25 cellular contexts compared by ENCODE assay signal in the genomic region with DNA sequence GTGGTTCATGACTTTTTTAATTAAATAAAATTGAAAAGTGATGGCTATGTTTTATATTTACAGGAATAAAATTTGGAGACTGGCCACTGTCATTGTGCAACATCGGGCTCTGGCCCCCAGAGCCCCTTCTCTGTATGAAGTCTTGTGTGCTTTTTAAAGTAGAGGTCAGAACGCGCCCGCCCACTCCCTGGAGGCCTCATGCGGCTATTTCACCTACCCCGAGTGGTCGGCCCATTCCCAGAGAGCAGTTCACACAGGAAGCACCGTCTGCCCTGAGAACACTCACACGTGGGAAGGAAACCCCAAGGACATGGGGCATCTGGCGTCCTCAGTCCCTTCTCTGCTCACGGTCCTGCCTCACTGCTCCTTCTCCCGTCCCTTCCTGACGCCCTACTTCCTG.
DNase-seq lines count a peak whose midpoint lies in the region; ATAC-seq, FAIRE-seq and TF ChIP-seq lines count a peak whose summit lies in the region.
"Had no signal": no experiment of that assay in that cellular context is flagged by ENCODE, and none has a peak within 500 bp of the region (broad histone marks: within the 10 kb centered on the region; RNA-seq: fewer than 3 reads in every experiment).

No MANE protein-coding gene starts in this region.

- DNase-seq in H1 (ENCODE audit: low read depth in 1 of 2, low spot score in 2 of 2) (no peak), neuronal stem cell (ENCODE audit: low spot score) (no peak), sciatic nerve (ENCODE audit: low spot score) (peak; percentile 36), stomach (peak; percentile 19), GM12892 (ENCODE audit: insufficient read length) (no peak), osteoblast (ENCODE audit: insufficient read length, low spot score, missing footprints) (no peak), NCI-H446 treated with DMSO at 0.1 percent for 48 hours (lab: John Stamatoyannopoulos, UW) (no peak)
- DNase-seq: 8988T; ACHN; BE2C; C1 segment of cervical spinal cord; CD4-positive, alpha-beta memory T cell; CD4-positive, CD25-positive, alpha-beta regulatory T cell; CD8-positive, alpha-beta memory T cell; COR-L47; DMS 273 treated with DMSO at 0.1 percent for 48 hours; DMS153; DMS79 treated with DMSO at 0.1 percent for 48 hours; GF-D8 had no signal

- H2BK12ac ChIP-seq in H1 (ENCODE audit: low read depth, low read length) (no peak overlapping the region), neuronal stem cell (ENCODE audit: low read length) (no peak overlapping the region)

- H4K8ac ChIP-seq in H1 (ENCODE audit: extremely low read depth, insufficient read depth, low read length) (no peak overlapping the region), neuronal stem cell (ENCODE audit: low read depth, low read length) (no peak overlapping the region)

- no peak for TF ChIP-seq POLR2A in H1 (IDR thresholded peaks at IDR 0.05; ENCODE audit: control extremely low read depth in 1 of 2, low read depth in 2 of 2, low read length in 2 of 2)
- TF ChIP-seq POLR2A in stomach (IDR thresholded peaks at IDR 0.05) = no peak
- no peak for TF ChIP-seq POLR2A in GM12892 (IDR thresholded peaks at IDR 0.05; ENCODE audit: low read depth, low read length)

- no peak overlapping the region for H3K56ac ChIP-seq in H1 (replicated peaks; ENCODE audit: insufficient read length, low read depth, low read length)

- H3K14ac ChIP-seq in H1 (ENCODE audit: insufficient read length) = no peak overlapping the region
- no peak overlapping the region for H3K14ac ChIP-seq in neuronal stem cell (ENCODE audit: low read length)

- H2AFZ ChIP-seq in H1 (ENCODE audit: low read length) (peak overlapping the region; percentile 81; the same call in 1 of the 2 replicates), neuronal stem cell (ENCODE audit: low read length) (no peak overlapping the region), osteoblast (ENCODE audit: low read length) (no peak overlapping the region)

- TF ChIP-seq CTCF in H1 (IDR thresholded peaks at IDR 0.05; ENCODE audit: control extremely low read depth in 1 of 3, insufficient read depth in 1 of 3, low read depth in 1 of 3, low read length in 3 of 3) = no peak
- no peak for TF ChIP-seq CTCF in stomach (IDR thresholded peaks at IDR 0.05)
- no peak for TF ChIP-seq CTCF in osteoblast (IDR thresholded peaks at IDR 0.05; ENCODE audit: extremely low read depth, low read depth, low read length)

- H3K79me1 ChIP-seq in H1 (ENCODE audit: low read depth, low read length) = no peaks in the 10 kb centered on the region
- no peaks in the 10 kb centered on the region for H3K79me1 ChIP-seq in neuronal stem cell (ENCODE audit: low read depth, low read length)

- no peak for ATAC-seq in sciatic nerve
- no peak for ATAC-seq in GM19397 (IDR thresholded peaks at IDR 0.05; ENCODE audit: unreplicated experiment)

- no peak overlapping the region for H2BK120ac ChIP-seq in H1 (replicated peaks; ENCODE audit: low read depth, low read length)
- H2BK120ac ChIP-seq in neuronal stem cell (ENCODE audit: low read depth, low read length) = no peak overlapping the region

- H4K5ac ChIP-seq in H1 (ENCODE audit: insufficient read length, low read depth, low read length) = no peak overlapping the region

- no peaks in the 10 kb centered on the region for H4K20me1 ChIP-seq in H1 (replicated peaks in 1 of 2; ENCODE audit: control insufficient read depth in 1 of 2, insufficient read depth in 2 of 2, low read length in 2 of 2)
- H4K20me1 ChIP-seq in osteoblast (ENCODE audit: insufficient read depth, low read length) = no peaks in the 10 kb centered on the region
- H4K20me1 ChIP-seq: BLaER1 had no signal

- H3K27me3 ChIP-seq in H1 (replicated peaks in 1 of 4; ENCODE audit: control insufficient read depth in 3 of 4, extremely low read depth in 1 of 4, insufficient read depth in 3 of 4, low read length in 3 of 4) (no peaks in the 10 kb centered on the region), neuronal stem cell (ENCODE audit: control insufficient read depth in 3 of 3, insufficient read depth in 3 of 3, low read depth in 1 of 3, low read length in 3 of 3) (no peaks in the 10 kb centered on the region), stomach (peaks cover 0 to 34% (median 0%) of the 10 kb centered on the region in 3 donors), osteoblast (ENCODE audit: insufficient read depth, low read length) (no peaks in the 10 kb centered on the region)
- H3K27me3 ChIP-seq: BE2C, BLaER1 had no signal

- H2BK5ac ChIP-seq in H1 (ENCODE audit: low read depth, low read length) (no peak overlapping the region), neuronal stem cell (ENCODE audit: low read length) (no peak overlapping the region)

- H3K36me3 ChIP-seq in H1 (ENCODE audit: control insufficient read depth in 2 of 4, insufficient read depth in 4 of 4, low read length in 3 of 4) (no peaks in the 10 kb centered on the region), neuronal stem cell (replicated peaks in 1 of 2; ENCODE audit: control insufficient read depth in 2 of 2, insufficient read depth in 2 of 2, low read length in 2 of 2) (no peaks in the 10 kb centered on the region), stomach (no peaks in the 10 kb centered on the region), osteoblast (ENCODE audit: insufficient read depth, low read length) (no peaks in the 10 kb centered on the region)
- H3K36me3 ChIP-seq: BE2C, BLaER1 had no signal

- H2AK5ac ChIP-seq in H1 (ENCODE audit: low read depth, low read length) (no peak overlapping the region), neuronal stem cell (ENCODE audit: low read depth, low read length) (no peak overlapping the region)

- H2BK15ac ChIP-seq in H1 (ENCODE audit: low read length) (no peak overlapping the region), neuronal stem cell (ENCODE audit: low read length) (no peak overlapping the region)

- H3K9me3 ChIP-seq in H1 (ENCODE audit: insufficient read depth in 2 of 2, low read depth in 1 of 2, low read length in 1 of 2) (no peaks in the 10 kb centered on the region), neuronal stem cell (replicated peaks in 1 of 2; ENCODE audit: control insufficient read depth in 2 of 2, insufficient read depth in 1 of 2, low read depth in 1 of 2, low read length in 2 of 2) (no peaks in the 10 kb centered on the region), stomach (no peaks in the 10 kb centered on the region), osteoblast (ENCODE audit: low read depth, low read length) (no peaks in the 10 kb centered on the region)
- H3K9me3 ChIP-seq: BE2C, BLaER1 had no signal

- POLR2A ChIA-PET in H1 (lab: Charles Lee; ENCODE audit: partially characterized antibody) = no interaction called here

- peak overlapping the region; percentile 48 for H4K91ac ChIP-seq in H1 (replicated peaks; ENCODE audit: insufficient read length, low read length)
- H4K91ac ChIP-seq in neuronal stem cell (ENCODE audit: low read depth, low read length, poor library complexity) = no peak overlapping the region

- H3K9ac ChIP-seq in H1 (replicated peaks in 1 of 4; ENCODE audit: extremely low read depth in 1 of 4, low read depth in 3 of 4, low read length in 3 of 4) = no peak overlapping the region
- peak overlapping the region; percentile 7 for H3K9ac ChIP-seq in neuronal stem cell (ENCODE audit: low read depth, low read length, poor library complexity)
- H3K9ac ChIP-seq: BLaER1 had no signal

- no peak overlapping the region for H3K4me3 ChIP-seq in H1 (ENCODE audit: extremely low read depth in 1 of 4, insufficient read depth in 2 of 4, low read depth in 3 of 4, low read length in 4 of 4)
- H3K4me3 ChIP-seq in neuronal stem cell (ENCODE audit: low read length in 2 of 2) = peak overlapping the region in 1 of 2 donors; percentile 48
- no peak overlapping the region for H3K4me3 ChIP-seq in stomach
- no peak overlapping the region for H3K4me3 ChIP-seq in osteoblast (ENCODE audit: insufficient read depth, low read length)
- H3K4me3 ChIP-seq: BLaER1 had no signal

- H3K18ac ChIP-seq in H1 (ENCODE audit: extremely low read depth, low read length) (no peak overlapping the region), neuronal stem cell (ENCODE audit: low read length) (no peak overlapping the region)

- CTCF ChIA-PET in H1 (lab: Charles Lee; ENCODE audit: partially characterized antibody) = interaction anchor here (1.6 kb wide), 1 partner anchor 193 kb away, joined by 3 read pairs; no protein-coding TSS in a partner anchor

- 92% methylated on average over 11 of the region's 13 CpGs; no CpG with 5 or more reads in 1 of the 2 experiments for WGBS in H1 (ENCODE audit: extremely low coverage in 1 of 2, insufficient coverage in 1 of 2, insufficient read length in 1 of 2, insufficient replicate concordance in 2 of 2, low coverage in 1 of 2, low lambda C conversion rate in 2 of 2, missing lambda C conversion rate in 1 of 2), 2 experiments
- no CpG with 5 or more reads among the region's 13 CpGs for WGBS in neuronal stem cell (ENCODE audit: extremely low coverage in 2 of 2, insufficient read length in 2 of 2, insufficient replicate concordance in 1 of 2), 2 donors
- WGBS in stomach, 5 donors = 54 to 69% (median 61%) methylated on average over 11 to 13 of the region's 13 CpGs

- H3K79me2 ChIP-seq in H1 (ENCODE audit: control insufficient read depth in 1 of 2, insufficient read depth in 2 of 2, low read length in 2 of 2) = no peaks in the 10 kb centered on the region
- no peaks in the 10 kb centered on the region for H3K79me2 ChIP-seq in osteoblast (ENCODE audit: insufficient read depth, low read length)

- no peak overlapping the region for H3K23ac ChIP-seq in H1 (ENCODE audit: insufficient read length)
- no peak overlapping the region for H3K23ac ChIP-seq in neuronal stem cell (ENCODE audit: low read depth, low read length, poor library complexity)

- H3K4ac ChIP-seq in H1 (replicated peaks; ENCODE audit: insufficient read length, low read depth, low read length) = no peak overlapping the region
- H3K4ac ChIP-seq in neuronal stem cell (ENCODE audit: low read length) = no peak overlapping the region

- FAIRE-seq in H1 (lab: Jason Lieb, UNC) = no peak
- FAIRE-seq in GM12892 (lab: Jason Lieb, UNC) = no peak
- FAIRE-seq: A204.1, G401.6, GM12891, GM18507 had no signal

- H3K4me1 ChIP-seq in H1 (replicated peaks in 1 of 4; ENCODE audit: control insufficient read depth in 3 of 4, insufficient read depth in 4 of 4, low read length in 3 of 4) = no peaks in the 10 kb centered on the region; a peak in 1 of 7 replicates
- peaks cover 0 to 2% of the 10 kb centered on the region in 2 donors for H3K4me1 ChIP-seq in neuronal stem cell (ENCODE audit: control insufficient read depth in 2 of 2, insufficient read depth in 1 of 2, low read depth in 1 of 2, low read length in 2 of 2)
- H3K4me1 ChIP-seq in stomach = no peaks in the 10 kb centered on the region
- H3K4me1 ChIP-seq in osteoblast (ENCODE audit: insufficient read depth, low read length) = no peaks in the 10 kb centered on the region

- no peak for TF ChIP-seq EP300 in H1 (IDR thresholded peaks at IDR 0.05; ENCODE audit: borderline replicate concordance in 1 of 2, low read depth in 2 of 2, low read length in 2 of 2)
- no peak for TF ChIP-seq EP300 in stomach (IDR thresholded peaks at IDR 0.05)

- H2BK20ac ChIP-seq in H1 (ENCODE audit: low read length) = no peak overlapping the region

- H3K23me2 ChIP-seq in H1 (ENCODE audit: low read depth, low read length) = no peaks in the 10 kb centered on the region

- TF ChIP-seq RAD21 in H1 (IDR thresholded peaks at IDR 0.05 in 1 of 2, conservative IDR thresholded peaks at IDR 0.05 in 1 of 2; ENCODE audit: low read depth in 2 of 2, low read length in 2 of 2) = no peak

- intact Hi-C loops in sciatic nerve (cut with DNase I) (no loop called here), stomach (cut with DNase I; ENCODE audit: low total_unique reads) (no loop called here)

- no peak overlapping the region for H3K4me2 ChIP-seq in H1 (ENCODE audit: insufficient read depth in 1 of 2, low read depth in 2 of 2, low read length in 2 of 2)
- H3K4me2 ChIP-seq in neuronal stem cell (ENCODE audit: insufficient read depth, low read length, poor library complexity, severe bottlenecking) = no peak overlapping the region
- no peak overlapping the region for H3K4me2 ChIP-seq in osteoblast (ENCODE audit: insufficient read depth, low read length)
- H3K4me2 ChIP-seq: BLaER1 had no signal

- H3K27ac ChIP-seq in H1 (ENCODE audit: low read depth, low read length) (no peak overlapping the region), neuronal stem cell (replicated peaks; ENCODE audit: low read length) (no peak overlapping the region), stomach (no peak overlapping the region), osteoblast (ENCODE audit: low read depth, low read length) (no peak overlapping the region)
- H3K27ac ChIP-seq: BLaER1 had no signal

Comparison
In these comparisons a context has a peak if more than half of its experiments do, and no peak if none do; other contexts are left out.
1. DNase-seq: peak in sciatic nerve (single experiment) and stomach (single experiment); none in H1 (0 of 2), neuronal stem cell (single experiment), GM12892 (single experiment), osteoblast (single experiment) and NCI-H446 treated with DMSO at 0.1 percent for 48 hours (single experiment).